In genomic region chr7:103446046-103446520, GRCh38 we compare ENCODE assay signal across 8 cellular contexts. TPM values are rescaled to one million over a fixed set of nuclear protein-coding genes. Genes with fewer than 3 reads are reported as not detected.
A peak's percentile ranks its signal among the peaks of the same experiment; 100 is the strongest.
DNase-seq lines count a peak whose midpoint lies in the region; ATAC-seq, FAIRE-seq and TF ChIP-seq lines count a peak whose summit lies in the region.

Gene SLC26A5 (minus strand): TSS chr7:103446207. CDS start chr7:103421514, 24,693 bp downstream.

- no peaks in the 10 kb centered on the region for H3K9me3 ChIP-seq in GM12878 (replicated peaks; ENCODE audit: control insufficient read depth, insufficient read depth, low read length)
- H3K9me3 ChIP-seq in thymus (ENCODE audit: control insufficient read depth): no peaks in the 10 kb centered on the region

- H3K36me3 ChIP-seq in GM12878 (ENCODE audit: control insufficient read depth in 2 of 2, insufficient read depth in 2 of 2, low read length in 1 of 2) (no peaks in the 10 kb centered on the region), thymus (ENCODE audit: control insufficient read depth, insufficient read depth) (no peaks in the 10 kb centered on the region)

- H3K4me1 ChIP-seq in GM12878 (ENCODE audit: control insufficient read depth, insufficient read depth, low read length) (no peaks in the 10 kb centered on the region), thymus (ENCODE audit: control insufficient read depth, insufficient read depth, low read length) (no peaks in the 10 kb centered on the region)

- no peaks in the 10 kb centered on the region for H4K20me1 ChIP-seq in GM12878 (ENCODE audit: control insufficient read depth, insufficient read depth)

- POLR2A ChIA-PET in GM12878 (lab: Charles Lee): no interaction called here

- no peak for FAIRE-seq in GM12878 (lab: Jason Lieb, UNC)

- no peak within 1 kb of the TSS for H3K9ac ChIP-seq in GM12878 (ENCODE audit: control insufficient read depth, insufficient read depth, low read length)

- in situ Hi-C loops in GM12878 (cut with MboI): no loop called here

- H3K27me3 ChIP-seq in GM12878 (replicated peaks in 1 of 2; ENCODE audit: control insufficient read depth in 2 of 2, insufficient read depth in 2 of 2, low read length in 1 of 2): peaks cover 7 to 13% of the 10 kb centered on the region in 2 experiments
- peaks cover 26% of the 10 kb centered on the region for H3K27me3 ChIP-seq in thymus (ENCODE audit: control insufficient read depth, insufficient read depth)

- DNase-seq in activated T-cell treated with anti-CD3 and anti-CD28 coated beads for 48 hours (ENCODE audit: low read depth) (peak; percentile 25), activated T-cell treated with anti-CD3 and anti-CD28 coated beads for 4 hours (no peak), NCI-H1417 (lab: John Stamatoyannopoulos, UW) (peak; percentile 78 to 86 (median 83)), GM12878 (ENCODE audit: low read depth, low spot score) (no peak), left colon (peak; percentile 35 to 77), GF-D8 (lab: John Stamatoyannopoulos, UW) (no peak)

- no peak within 1 kb of the TSS for H2AFZ ChIP-seq in GM12878 (ENCODE audit: control insufficient read depth, low read depth, low read length)

- no peak for TF ChIP-seq EP300 in GM12878 (IDR thresholded peaks at IDR 0.05; ENCODE audit: borderline replicate concordance in 1 of 2, control insufficient read depth in 1 of 2, low read depth in 2 of 2, low read length in 2 of 2)

- TF ChIP-seq CTCF in GM12878 (IDR thresholded peaks at IDR 0.05 in 2 of 3, conservative IDR thresholded peaks at IDR 0.05 in 1 of 3; ENCODE audit: control insufficient read depth in 2 of 3, extremely low read depth in 1 of 3, insufficient read depth in 1 of 3, low read depth in 3 of 3, low read length in 3 of 3): no peak

- H3K4me3 ChIP-seq in GM12878 (no peak within 1 kb of the TSS), thymus (ENCODE audit: low read length) (peak within 1 kb of the TSS; percentile 19)

- TF ChIP-seq POLR2A in GM12878 (IDR thresholded peaks at IDR 0.05; ENCODE audit: low read depth, low read length): no peak

- BruUV-seq in GM12878 (replicated peaks; lab: Mats Ljungman, UMichigan): no TSS peak

- WGBS in GM12878 (ENCODE audit: insufficient coverage, insufficient replicate concordance, low lambda C conversion rate, missing lambda C conversion rate): 17% methylated on average over 36 of the region's 54 CpGs
- WGBS in thymus: 3% methylated on average over 54 of the region's 54 CpGs

- intact Hi-C loops in GM12878 (cut with micrococcal nuclease; ENCODE audit: unreplicated experiment): no loop called here
- intact Hi-C loops in left colon (cut with DNase I, micrococcal nuclease): no loop called here

- RAD21 ChIA-PET in GM12878 (lab: Charles Lee; ENCODE audit: unreplicated experiment): no interaction called here

- H3K27ac ChIP-seq in GM12878 (ENCODE audit: control insufficient read depth, insufficient read depth): no peak within 1 kb of the TSS
- H3K27ac ChIP-seq in thymus (ENCODE audit: low read depth): no peak within 1 kb of the TSS

- CTCF ChIA-PET in GM12878 (lab: Yijun Ruan, JAX): interaction anchor here (1.1 kb wide), 1 partner anchor 17 kb away, joined by 6 read pairs; no protein-coding TSS in a partner anchor

- SMC1A ChIA-PET in GM12878 (lab: Charles Lee; ENCODE audit: uncharacterized antibody, unreplicated experiment): no interaction called here

- ATAC-seq in GM12878 (peak; percentile 41; the same call in 2 of the 3 replicates), left colon (peak; percentile 98), GM18519 (IDR thresholded peaks at IDR 0.05; ENCODE audit: low FRiP score, unreplicated experiment) (no peak)

- no peaks in the 10 kb centered on the region for H3K79me2 ChIP-seq in GM12878 (ENCODE audit: control insufficient read depth, insufficient read depth, low read length)

- no peak within 1 kb of the TSS; the same call in 1 of the 2 replicates for H3K4me2 ChIP-seq in GM12878 (ENCODE audit: control insufficient read depth, insufficient read depth)

- TF ChIP-seq RAD21 in GM12878 (IDR thresholded peaks at IDR 0.05; ENCODE audit: insufficient read depth, low read depth, low read length): no peak

TF ChIP-seq in GM12878, 131 proteins besides CTCF, POLR2A, EP300 and RAD21:
- no peak for TF ChIP-seq ZNF24 (IDR thresholded peaks at IDR 0.05)
- no peak for TF ChIP-seq CHD2 (IDR thresholded peaks at IDR 0.05; ENCODE audit: borderline replicate concordance, low read depth, low read length)
- TF ChIP-seq HSF1 (IDR thresholded peaks at IDR 0.05; ENCODE audit: low read depth, low read length): no peak
- TF ChIP-seq ETV6 (conservative IDR thresholded peaks at IDR 0.05 in 1 of 2, IDR thresholded peaks at IDR 0.05 in 1 of 2; ENCODE audit: borderline replicate concordance in 1 of 2, low read depth in 1 of 2): no peak
- no peak for TF ChIP-seq SREBF1 (IDR thresholded peaks at IDR 0.05; ENCODE audit: low read length)
- no peak for TF ChIP-seq TBL1XR1 (IDR thresholded peaks at IDR 0.05; ENCODE audit: low read depth, low read length)
- no peak for TF ChIP-seq GATAD2B (conservative IDR thresholded peaks at IDR 0.05; ENCODE audit: low read depth)
- TF ChIP-seq IKZF1 (conservative IDR thresholded peaks at IDR 0.05): no peak
- TF ChIP-seq ELK1 (IDR thresholded peaks at IDR 0.05; ENCODE audit: low read depth, low read length): no peak
- no peak for TF ChIP-seq TCF12 (IDR thresholded peaks at IDR 0.05; ENCODE audit: low read depth, low read length)
- TF ChIP-seq GABPA (IDR thresholded peaks at IDR 0.05; ENCODE audit: low read depth): no peak
- TF ChIP-seq RBBP5 (conservative IDR thresholded peaks at IDR 0.05): no peak
- no peak for TF ChIP-seq MYB (IDR thresholded peaks at IDR 0.05; ENCODE audit: borderline replicate concordance, low read depth, low read length)
- TF ChIP-seq NFXL1 (IDR thresholded peaks at IDR 0.05; ENCODE audit: borderline replicate concordance): no peak

RNA-seq across cellular contexts. Expression of gene SLC26A5, which starts in this region (rescaled TPM):
- not detected in 2 replicates for total RNA-seq in GM12878 (2013; cell fraction: nucleolus; rRNA removed)
- total RNA-seq in GM12878 (2014; rRNA removed) (not detected in 2 replicates), GM12878 (2014; rRNA removed; fragmentation: Illumina TruSeq; extraction: Trizol) (not detected in 2 replicates), GM12878 (2021) (not detected in 2 replicates), left colon (under 1 TPM in 1 of 2 donors, not detected in 1; 0.22 TPM)
- polyA plus RNA-seq in GM12878 (2011; ENCODE audit: low read depth): not detected
- polyA plus RNA-seq in GM12878 (2011; rRNA removed) (not detected in 2 replicates), GM12878 (2014; fragmentation: Illumina TruSeq; extraction: Trizol) (0.03 TPM in 1 of 2 replicates, not detected in the other), GM12878 (2014; fragmentation: Nextera tagmentation; extraction: Ambion mirVana) (not detected), GM12878 (2014; rRNA removed) (not detected in 2 replicates), GM12878 (2016; fragmentation: Nextera tagmentation; extraction: Ambion mirVana) (not detected), thymus (0.07 TPM)
- not detected in 2 replicates for polyA plus RNA-seq in GM12878 (2011; cell fraction: cytosol; rRNA removed)
- not detected in 2 replicates for polyA plus RNA-seq in GM12878 (2011; cell fraction: nucleus; rRNA removed)
- polyA plus RNA-seq in GM12878 (2012): not detected in 2 replicates
- polyA minus RNA-seq in GM12878 (2011; rRNA and poly(A)+ RNA removed): not detected in 2 replicates
- not detected in 2 replicates for polyA minus RNA-seq in GM12878 (2011; cell fraction: cytosol; rRNA and poly(A)+ RNA removed)
- polyA minus RNA-seq in GM12878 (2011; cell fraction: nucleus; rRNA and poly(A)+ RNA removed): not detected in 2 replicates

Comparison
In these comparisons a context has a peak if more than half of its experiments do, and no peak if none do; other contexts are left out.
1. DNase-seq: peak in activated T-cell treated with anti-CD3 and anti-CD28 coated beads for 48 hours (single experiment) and NCI-H1417 (3 of 3); none in activated T-cell treated with anti-CD3 and anti-CD28 coated beads for 4 hours (single experiment), GM12878 (single experiment) and GF-D8 (single experiment).
2. Peak in ATAC-seq in GM12878; RNA of the gene not detected or under 1 TPM.
3. Peak in DNase-seq and ATAC-seq in left colon; RNA of the gene not detected or under 1 TPM.